In genomic region chr14:105545676-105546075, GRCh38 we compare ENCODE assay signal across 3 cellular contexts. TPM values are rescaled to one million over a fixed set of nuclear protein-coding genes. Genes with fewer than 3 reads are reported as not detected.
"Had no signal": no experiment of that assay in that cellular context is flagged by ENCODE, and none has a peak within 500 bp of the region (broad histone marks: within the 10 kb centered on the region; RNA-seq: fewer than 3 reads in every experiment).

No MANE protein-coding gene starts in this region.

RNA-seq across cellular contexts. Expression of gene CRIP1, which starts 59.0 kb away (rescaled TPM):
- total RNA-seq: LHCN-M2, M059J, MCF 10A had no signal
